9 cellular contexts compared by ENCODE assay signal in genomic region chrX:96182366-96182765, GRCh38.
DNase-seq lines count a peak whose midpoint lies in the region; ATAC-seq, FAIRE-seq and TF ChIP-seq lines count a peak whose summit lies in the region.
"Had no signal": no experiment of that assay in that cellular context is flagged by ENCODE, and none has a peak within 500 bp of the region (broad histone marks: within the 10 kb centered on the region; RNA-seq: fewer than 3 reads in every experiment).

No MANE protein-coding gene starts in this region.

- FAIRE-seq in astrocyte (lab: Jason Lieb, UNC), result peak; percentile 96

- no peak overlapping the region for H3K4me3 ChIP-seq in IMR-90 (ENCODE audit: insufficient read depth, low read depth, low read length)
- no peak overlapping the region for H3K4me3 ChIP-seq in astrocyte (ENCODE audit: insufficient read depth, low read depth, low read length)
- H3K4me3 ChIP-seq in gastroesophageal sphincter, result no peak overlapping the region

- H3K36me3 ChIP-seq in IMR-90 (ENCODE audit: control insufficient read depth, insufficient read depth, low read length) (no peaks in the 10 kb centered on the region), astrocyte (ENCODE audit: insufficient read depth, low read length) (no peaks in the 10 kb centered on the region), gastroesophageal sphincter (no peaks in the 10 kb centered on the region)

- H3K14ac ChIP-seq in IMR-90 (replicated peaks; ENCODE audit: low read depth, low read length), result no peak overlapping the region

- no peak overlapping the region for H3K4ac ChIP-seq in IMR-90 (ENCODE audit: low read depth, low read length)

- no peak for ATAC-seq in IMR-90 (ENCODE audit: low read depth)
- no peak for ATAC-seq in T-helper 17 cell
- no peak for ATAC-seq in gastroesophageal sphincter
- no peak for ATAC-seq in GM19463 (IDR thresholded peaks at IDR 0.05; ENCODE audit: unreplicated experiment)
- ATAC-seq: HCT116 had no signal

- H3K9me3 Mint-ChIP-seq in astrocyte (ENCODE audit: unreplicated experiment), result no peaks in the 10 kb centered on the region

- no peak overlapping the region for H2BK15ac ChIP-seq in IMR-90 (ENCODE audit: low read depth, low read length)

- no peaks in the 10 kb centered on the region for H3K9me3 ChIP-seq in IMR-90 (ENCODE audit: control insufficient read depth, insufficient read depth, low read length)
- H3K9me3 ChIP-seq in astrocyte (ENCODE audit: insufficient read depth, low read depth, low read length), result no peaks in the 10 kb centered on the region
- no peaks in the 10 kb centered on the region for H3K9me3 ChIP-seq in T-helper 17 cell (ENCODE audit: control insufficient read depth, low read length, poor library complexity, severe bottlenecking)
- H3K9me3 ChIP-seq in gastroesophageal sphincter, result no peaks in the 10 kb centered on the region

- no peak overlapping the region for H2BK5ac ChIP-seq in IMR-90 (ENCODE audit: low read depth, low read length, poor library complexity, severe bottlenecking)

- H3K79me2 ChIP-seq in astrocyte (ENCODE audit: insufficient read depth, low read length), result no peaks in the 10 kb centered on the region

- no peaks in the 10 kb centered on the region for H3K27me3 Mint-ChIP-seq in astrocyte (ENCODE audit: low read depth, unreplicated experiment)
- H3K27me3 Mint-ChIP-seq in T-helper 17 cell, result no peaks in the 10 kb centered on the region

- H3K4me1 ChIP-seq in IMR-90 (ENCODE audit: control insufficient read depth, insufficient read depth, low read length) (no peaks in the 10 kb centered on the region), astrocyte (ENCODE audit: insufficient read depth, low read length) (no peaks in the 10 kb centered on the region), gastroesophageal sphincter (no peaks in the 10 kb centered on the region)

- no peak overlapping the region for H2AK5ac ChIP-seq in IMR-90 (ENCODE audit: low read depth, low read length)

- no peak overlapping the region for H3K23ac ChIP-seq in IMR-90 (ENCODE audit: low read depth, low read length)

- in situ Hi-C loops in IMR-90 (cut with MboI; ENCODE audit: low sequenced_read_pairs), result no loop called here

- no peak overlapping the region for H3K18ac ChIP-seq in IMR-90 (ENCODE audit: low read depth, low read length)

- H2AFZ ChIP-seq in IMR-90 (replicated peaks; ENCODE audit: low read length, poor library complexity), result no peak overlapping the region
- H2AFZ ChIP-seq in astrocyte (ENCODE audit: low read depth, low read length), result no peak overlapping the region

- CTCF ChIA-PET in IMR-90 (lab: Yijun Ruan, JAX), result interaction anchor here (0.9 to 1.0 kb wide), 2 partner anchors 16 to 20 kb away, joined by 3 read pairs; no protein-coding TSS in a partner anchor

- H3K36me3 Mint-ChIP-seq in astrocyte (ENCODE audit: low read depth, unreplicated experiment) (no peaks in the 10 kb centered on the region), T-helper 17 cell (ENCODE audit: low read depth) (no peaks in the 10 kb centered on the region)

- H2AK9ac ChIP-seq in IMR-90 (replicated peaks; ENCODE audit: low read depth, low read length, poor library complexity), result no peak overlapping the region

- H3K56ac ChIP-seq in IMR-90 (ENCODE audit: extremely low read depth, insufficient read depth, low read length), result no peak overlapping the region

- POLR2A ChIA-PET in IMR-90 (lab: Charles Lee; ENCODE audit: unreplicated experiment), result no interaction called here

- H4K20me1 ChIP-seq in IMR-90 (ENCODE audit: insufficient read depth, low read length) (no peaks in the 10 kb centered on the region), astrocyte (ENCODE audit: insufficient read depth, low read length) (no peaks in the 10 kb centered on the region)

- no peak overlapping the region for H3K27ac ChIP-seq in IMR-90 (ENCODE audit: insufficient read depth, low read length)
- H3K27ac ChIP-seq in astrocyte (ENCODE audit: low read depth, low read length), result no peak overlapping the region
- no peak overlapping the region for H3K27ac ChIP-seq in gastroesophageal sphincter

- intact Hi-C loops in IMR-90 (cut with micrococcal nuclease), result no loop called here

- peak; percentile 28; the same call in 1 of the 2 replicates for TF ChIP-seq CTCF in IMR-90 (conservative IDR thresholded peaks at IDR 0.05; ENCODE audit: low read depth, low read length)
- peak; percentile 28 for TF ChIP-seq CTCF in astrocyte (IDR thresholded peaks at IDR 0.05; ENCODE audit: insufficient read depth, low read depth, low read length)
- peak in 2 of 4 experiments; percentile 31 to 45 for TF ChIP-seq CTCF in gastroesophageal sphincter (IDR thresholded peaks at IDR 0.05)

- no peak overlapping the region for H3K9ac ChIP-seq in IMR-90 (ENCODE audit: low read depth, low read length)
- no peak overlapping the region for H3K9ac ChIP-seq in astrocyte (ENCODE audit: low read length)

- H3K79me1 ChIP-seq in IMR-90 (ENCODE audit: low read depth in 1 of 2, low read length in 2 of 2), result no peaks in the 10 kb centered on the region

- H3K4me3 Mint-ChIP-seq in astrocyte (ENCODE audit: unreplicated experiment), result no peak overlapping the region
- no peak overlapping the region for H3K4me3 Mint-ChIP-seq in T-helper 17 cell

- no peak overlapping the region for H4K8ac ChIP-seq in IMR-90 (ENCODE audit: low read depth in 2 of 2, low read length in 2 of 2)

- H3K4me1 Mint-ChIP-seq in astrocyte (ENCODE audit: low read depth, unreplicated experiment) (no peaks in the 10 kb centered on the region), T-helper 17 cell (no peaks in the 10 kb centered on the region)

- WGBS in IMR-90 (ENCODE audit: extremely low coverage in 2 of 2, insufficient read length in 1 of 2), 2 experiments, result no CpG with 5 or more reads among the region's 1 CpG
- 38 to 83% methylated on average over 1 of the region's 1 CpG for WGBS in gastroesophageal sphincter (ENCODE audit: low coverage in 1 of 2), 2 donors

- no peak for TF ChIP-seq EP300 in gastroesophageal sphincter (IDR thresholded peaks at IDR 0.05)

- H3K9me1 ChIP-seq in IMR-90 (ENCODE audit: insufficient read depth, low read length), result no peaks in the 10 kb centered on the region

- DNase-seq in GDM1 (lab: John Stamatoyannopoulos, UW) (peak; percentile 5), IMR-90 (peak; percentile 15), astrocyte (ENCODE audit: low read depth) (no peak), lung microvascular endothelial cell (ENCODE audit: low read depth in 2 of 2) (peak; percentile 31 to 61), T-helper 17 cell (no peak), glomerular visceral epithelial cell (ENCODE audit: extremely low spot score) (no peak)

- no TSS peak for BruUV-seq in IMR-90 (replicated peaks; lab: Mats Ljungman, UMichigan)

- peak; percentile 53 for TF ChIP-seq RAD21 in IMR-90 (IDR thresholded peaks at IDR 0.05; ENCODE audit: low read length)

- H3K27ac Mint-ChIP-seq in astrocyte (ENCODE audit: unreplicated experiment) (no peak overlapping the region), T-helper 17 cell (no peak overlapping the region)

- H3K4me2 ChIP-seq in IMR-90 (ENCODE audit: low read depth, low read length) (no peak overlapping the region), astrocyte (ENCODE audit: low read length) (no peak overlapping the region)

- H4K5ac ChIP-seq in IMR-90 (ENCODE audit: low read depth, low read length), result no peak overlapping the region

- H2BK120ac ChIP-seq in IMR-90 (ENCODE audit: low read depth, low read length), result no peak overlapping the region

- no peak overlapping the region for H4K91ac ChIP-seq in IMR-90 (ENCODE audit: insufficient read depth, low read depth, low read length)

- no peak overlapping the region for H2BK20ac ChIP-seq in IMR-90 (ENCODE audit: low read depth, low read length)

- H3K27me3 ChIP-seq in IMR-90 (ENCODE audit: control insufficient read depth, insufficient read depth, low read length) (no peaks in the 10 kb centered on the region), astrocyte (ENCODE audit: insufficient read depth, low read length) (no peaks in the 10 kb centered on the region), gastroesophageal sphincter (no peaks in the 10 kb centered on the region)

- TF ChIP-seq POLR2A in IMR-90 (IDR thresholded peaks at IDR 0.05; ENCODE audit: low read depth, low read length), result no peak
- no peak for TF ChIP-seq POLR2A in gastroesophageal sphincter (IDR thresholded peaks at IDR 0.05)

- dilution Hi-C loops in IMR-90 (cut with HindIII; ENCODE audit: low sequenced_read_pairs, unreplicated experiment), result no loop called here

TF ChIP-seq in IMR-90, 13 proteins besides CTCF, POLR2A, EP300 and RAD21:
- TF ChIP-seq RCOR1 (IDR thresholded peaks at IDR 0.05; ENCODE audit: insufficient replicate concordance, low read length) (no peak), SMC3 (IDR thresholded peaks at IDR 0.05; ENCODE audit: low read depth, low read length) (peak; percentile 18; the same call in 1 of the 2 replicates)

Comparison
In these comparisons a context has a peak if more than half of its experiments do, and no peak if none do; other contexts are left out.
1. DNase-seq: peak in GDM1 (single experiment), IMR-90 (single experiment) and lung microvascular endothelial cell (2 of 2); none in astrocyte (single experiment), T-helper 17 cell (0 of 3) and glomerular visceral epithelial cell (single experiment).